Comparison of ENCODE assay signal across 16 cellular contexts in genomic region chr4:60019946-60020345, GRCh38.
DNase-seq lines count a peak whose midpoint lies in the region; ATAC-seq and TF ChIP-seq lines count a peak whose summit lies in the region.
"Had no signal": no experiment of that assay in that cellular context is flagged by ENCODE, and none has a peak within 500 bp of the region (broad histone marks: within the 10 kb centered on the region; RNA-seq: fewer than 3 reads in every experiment).

No MANE protein-coding gene starts in this region.

- H3K27me3 ChIP-seq in right atrium auricular region = no peaks in the 10 kb centered on the region
- no peaks in the 10 kb centered on the region for H3K27me3 ChIP-seq in cardiac muscle cell
- H3K27me3 ChIP-seq: BLaER1 treated with 17β-estradiol and CSF1 and Interleukin-3, amounts not matched to agents 10 nM and 100 nM had no signal

- H3K27ac ChIP-seq in right atrium auricular region (no peak overlapping the region), cardiac muscle cell (peak overlapping the region; percentile 96)
- H3K27ac ChIP-seq: 22Rv1; A549; BLaER1 treated with 17β-estradiol and CSF1 and Interleukin-3, amounts not matched to agents 10 nM and 100 nM; C4-2B had no signal

- H3K36me3 ChIP-seq in right atrium auricular region (no peaks in the 10 kb centered on the region), cardiac muscle cell (no peaks in the 10 kb centered on the region)
- H3K36me3 ChIP-seq: BLaER1 treated with 17β-estradiol and CSF1 and Interleukin-3, amounts not matched to agents 10 nM and 100 nM had no signal

- ATAC-seq in Right ventricle myocardium inferior (peak; percentile 57), left ventricle myocardium superior (peak; percentile 57)
- ATAC-seq: A549; CD8-positive, alpha-beta T cell had no signal

- TF ChIP-seq CTCF in right atrium auricular region (IDR thresholded peaks at IDR 0.05) (no peak), cardiac muscle cell (IDR thresholded peaks at IDR 0.05; ENCODE audit: low read depth, low read length) (no peak)

- no peaks in the 10 kb centered on the region for H3K4me1 ChIP-seq in right atrium auricular region
- peaks cover 35% of the 10 kb centered on the region for H3K4me1 ChIP-seq in cardiac muscle cell (ENCODE audit: low read depth)
- H3K4me1 ChIP-seq: A549; BLaER1 treated with 17β-estradiol and CSF1 and Interleukin-3, amounts not matched to agents 10 nM and 100 nM; Caco-2 had no signal

- intact Hi-C loops in Right ventricle myocardium inferior (cut with DNase I) (no loop called here), cardiac septum (cut with DNase I) (no loop called here), left ventricle myocardium superior (cut with micrococcal nuclease) (no loop called here)

- no peak overlapping the region for H3K4me3 ChIP-seq in right atrium auricular region
- no peak overlapping the region for H3K4me3 ChIP-seq in cardiac muscle cell
- H3K4me3 ChIP-seq: A549; BLaER1 treated with 17β-estradiol and CSF1 and Interleukin-3, amounts not matched to agents 10 nM and 100 nM had no signal

- DNase-seq in Right ventricle myocardium inferior (ENCODE audit: missing footprints) = no peak
- DNase-seq in right atrium auricular region (ENCODE audit: low spot score) = no peak
- DNase-seq in cardiac muscle cell (ENCODE audit: low read depth in 1 of 2, low spot score in 1 of 2) = peak in 1 of 2 donors; percentile 75
- no peak for DNase-seq in cardiac septum (ENCODE audit: low spot score)
- DNase-seq in left ventricle myocardium superior = no peak
- DNase-seq: AML-193; Caco-2; Calu3; CD4-positive, alpha-beta T cell; CD8-positive, alpha-beta T cell; DMS79 treated with DMSO at 0.1 percent for 48 hours; GF-D8 had no signal

- no peaks in the 10 kb centered on the region for H3K9me3 ChIP-seq in right atrium auricular region
- no peaks in the 10 kb centered on the region for H3K9me3 ChIP-seq in cardiac muscle cell (ENCODE audit: low read depth)
- H3K9me3 ChIP-seq: A549; BLaER1 treated with 17β-estradiol and CSF1 and Interleukin-3, amounts not matched to agents 10 nM and 100 nM; Caco-2 had no signal
